8 cellular contexts compared by ENCODE assay signal in the genomic region with DNA sequence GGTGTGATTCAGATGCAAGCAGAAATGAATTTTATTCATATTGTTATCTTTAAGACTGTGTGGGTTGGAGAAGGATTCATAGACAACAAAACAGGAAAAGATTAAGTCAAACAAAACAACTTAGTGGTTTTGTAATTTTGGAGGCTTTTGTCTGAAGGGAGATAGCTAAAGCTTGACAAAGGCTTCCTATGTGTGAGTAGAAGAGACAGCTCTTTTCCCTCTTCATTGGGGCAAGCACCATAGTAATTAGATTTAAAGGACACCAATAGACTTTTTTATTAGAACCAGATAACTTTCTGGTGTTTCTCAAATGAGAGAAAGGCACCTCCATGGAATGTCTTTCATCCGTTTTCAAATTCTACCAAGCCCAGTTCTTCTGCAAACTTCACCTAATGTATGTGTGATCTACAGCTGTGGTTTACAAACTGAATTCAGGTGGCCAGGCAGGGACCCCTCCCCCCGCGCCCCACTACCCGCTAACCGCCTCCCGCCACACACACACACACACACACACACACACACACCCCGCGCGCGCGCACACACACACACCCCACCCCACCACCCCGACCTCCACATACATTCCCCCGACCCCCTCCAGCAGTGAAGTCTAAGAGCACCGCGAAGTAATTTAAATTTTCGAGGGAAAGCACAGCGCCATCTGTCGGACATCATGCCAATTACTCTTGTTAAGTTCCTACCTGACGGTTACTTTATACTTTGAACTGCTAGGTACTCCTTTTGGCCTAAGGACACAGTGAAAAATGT. TPM values are rescaled to one million over a fixed set of nuclear protein-coding genes. Genes with fewer than 3 reads are reported as not detected.
A peak's percentile ranks its signal among the peaks of the same experiment; 100 is the strongest.
DNase-seq lines count a peak whose midpoint lies in the region; ATAC-seq, FAIRE-seq and TF ChIP-seq lines count a peak whose summit lies in the region.

No MANE protein-coding gene starts in this region.

- no peaks in the 10 kb centered on the region for H3K27me3 ChIP-seq in astrocyte (ENCODE audit: insufficient read depth, low read length)

- peak; percentile 70 for TF ChIP-seq CTCF in astrocyte (IDR thresholded peaks at IDR 0.05; ENCODE audit: insufficient read depth, low read depth, low read length)

- H3K36me3 ChIP-seq in astrocyte (ENCODE audit: insufficient read depth, low read length), result no peaks in the 10 kb centered on the region

- H3K4me3 Mint-ChIP-seq in T-helper 1 cell treated with Interleukin-12 subunit alpha and Interleukin-12 subunit beta and Interleukin-4 antibody, amounts not matched to agents 30 μg/mL and 1 μg/mL, for 36 hours, result peak overlapping the region; percentile 62
- peak overlapping the region; percentile 74 for H3K4me3 Mint-ChIP-seq in astrocyte (ENCODE audit: unreplicated experiment)

- H3K4me3 ChIP-seq in astrocyte (ENCODE audit: insufficient read depth, low read depth, low read length) (peak overlapping the region; percentile 44), iPS-11a (ENCODE audit: low read depth, low read length) (peak overlapping the region; percentile 34)

- FAIRE-seq in astrocyte (lab: Jason Lieb, UNC), result peak; percentile 55

- no peaks in the 10 kb centered on the region for H3K9me3 Mint-ChIP-seq in T-helper 1 cell treated with Interleukin-12 subunit alpha and Interleukin-12 subunit beta and Interleukin-4 antibody, amounts not matched to agents 30 μg/mL and 1 μg/mL, for 36 hours
- H3K9me3 Mint-ChIP-seq in astrocyte (ENCODE audit: unreplicated experiment), result no peaks in the 10 kb centered on the region

- H3K4me1 ChIP-seq in astrocyte (ENCODE audit: insufficient read depth, low read length), result peaks cover 21% of the 10 kb centered on the region

- ATAC-seq in GM18907 (IDR thresholded peaks at IDR 0.05; ENCODE audit: unreplicated experiment), result peak; percentile 78
- ATAC-seq in HG03520 (IDR thresholded peaks at IDR 0.05; ENCODE audit: unreplicated experiment), result peak; percentile 82

- no peaks in the 10 kb centered on the region for H4K20me1 ChIP-seq in astrocyte (ENCODE audit: insufficient read depth, low read length)

- no peaks in the 10 kb centered on the region for H3K79me2 ChIP-seq in astrocyte (ENCODE audit: insufficient read depth, low read length)

- H3K4me2 ChIP-seq in astrocyte (ENCODE audit: low read length), result peak overlapping the region; percentile 82

- H3K4me1 Mint-ChIP-seq in T-helper 1 cell treated with Interleukin-12 subunit alpha and Interleukin-12 subunit beta and Interleukin-4 antibody, amounts not matched to agents 30 μg/mL and 1 μg/mL, for 36 hours (ENCODE audit: low read depth), result peaks cover 9% of the 10 kb centered on the region
- H3K4me1 Mint-ChIP-seq in astrocyte (ENCODE audit: low read depth, unreplicated experiment), result peaks cover 4% of the 10 kb centered on the region

- H3K27ac ChIP-seq in astrocyte (ENCODE audit: low read depth, low read length), result peak overlapping the region; percentile 47

- peak; percentile 46 for DNase-seq in AG08395 (ENCODE audit: low spot score)
- peak; percentile 50 for DNase-seq in astrocyte (ENCODE audit: low read depth)
- DNase-seq in stimulated activated CD4-positive, alpha-beta T cell treated with anti-CD3 and anti-CD28 coated beads, Interleukin-12 subunit alpha, Interleukin-12 subunit beta, amount 100 ng/mL, for 4 hours, result peak; percentile 55
- no peak for DNase-seq in NCI-H1436 treated with DMSO at 0.1 percent for 48 hours (lab: John Stamatoyannopoulos, UW)

- no peaks in the 10 kb centered on the region for H3K9me3 ChIP-seq in astrocyte (ENCODE audit: insufficient read depth, low read depth, low read length)

- peak overlapping the region; percentile 63 for H3K9ac ChIP-seq in astrocyte (ENCODE audit: low read length)

- peak overlapping the region; percentile 64 for H2AFZ ChIP-seq in astrocyte (ENCODE audit: low read depth, low read length)

- H3K36me3 Mint-ChIP-seq in T-helper 1 cell treated with Interleukin-12 subunit alpha and Interleukin-12 subunit beta and Interleukin-4 antibody, amounts not matched to agents 30 μg/mL and 1 μg/mL, for 36 hours (ENCODE audit: low read depth), result no peaks in the 10 kb centered on the region
- no peaks in the 10 kb centered on the region for H3K36me3 Mint-ChIP-seq in astrocyte (ENCODE audit: low read depth, unreplicated experiment)

- no peak overlapping the region for H3K27ac Mint-ChIP-seq in T-helper 1 cell treated with Interleukin-12 subunit alpha and Interleukin-12 subunit beta and Interleukin-4 antibody, amounts not matched to agents 30 μg/mL and 1 μg/mL, for 36 hours
- H3K27ac Mint-ChIP-seq in astrocyte (ENCODE audit: unreplicated experiment), result peak overlapping the region; percentile 48

- H3K27me3 Mint-ChIP-seq in T-helper 1 cell treated with Interleukin-12 subunit alpha and Interleukin-12 subunit beta and Interleukin-4 antibody, amounts not matched to agents 30 μg/mL and 1 μg/mL, for 36 hours (ENCODE audit: low read depth), result peaks cover 37% of the 10 kb centered on the region
- H3K27me3 Mint-ChIP-seq in astrocyte (ENCODE audit: low read depth, unreplicated experiment), result no peaks in the 10 kb centered on the region

RNA-seq across cellular contexts. Expression of a gene that starts 31.7 kb away (rescaled TPM):
- total RNA-seq in astrocyte, result 0.50 and 1.2 TPM in 2 replicates
